1 cellular context compared by ENCODE assay signal in the genomic region with DNA sequence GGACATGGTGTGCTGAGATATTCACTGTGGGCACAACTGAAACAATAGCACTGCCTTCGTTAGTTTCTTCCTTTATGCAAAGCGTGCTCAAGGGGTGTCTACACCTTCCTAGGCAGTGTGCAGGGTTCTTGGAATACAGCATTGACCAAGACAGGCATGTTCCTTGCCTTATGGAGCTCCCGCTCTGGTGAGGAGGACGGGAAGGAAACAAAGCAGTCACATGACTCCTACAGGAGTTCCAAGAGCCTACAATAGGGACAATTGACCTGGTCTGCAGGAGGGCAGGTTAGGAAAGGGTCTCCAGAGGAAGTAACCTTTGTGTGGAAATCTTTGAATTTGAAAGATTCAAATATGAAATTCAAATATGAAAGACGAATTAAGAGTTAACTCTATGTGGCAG.
TF ChIP-seq lines count a peak whose summit lies in the region.

No MANE protein-coding gene starts in this region.

TF ChIP-seq in GM23338, 12 proteins besides CTCF, POLR2A, EP300 and RAD21 (continued from another document):
- TF ChIP-seq, protein P1, sequence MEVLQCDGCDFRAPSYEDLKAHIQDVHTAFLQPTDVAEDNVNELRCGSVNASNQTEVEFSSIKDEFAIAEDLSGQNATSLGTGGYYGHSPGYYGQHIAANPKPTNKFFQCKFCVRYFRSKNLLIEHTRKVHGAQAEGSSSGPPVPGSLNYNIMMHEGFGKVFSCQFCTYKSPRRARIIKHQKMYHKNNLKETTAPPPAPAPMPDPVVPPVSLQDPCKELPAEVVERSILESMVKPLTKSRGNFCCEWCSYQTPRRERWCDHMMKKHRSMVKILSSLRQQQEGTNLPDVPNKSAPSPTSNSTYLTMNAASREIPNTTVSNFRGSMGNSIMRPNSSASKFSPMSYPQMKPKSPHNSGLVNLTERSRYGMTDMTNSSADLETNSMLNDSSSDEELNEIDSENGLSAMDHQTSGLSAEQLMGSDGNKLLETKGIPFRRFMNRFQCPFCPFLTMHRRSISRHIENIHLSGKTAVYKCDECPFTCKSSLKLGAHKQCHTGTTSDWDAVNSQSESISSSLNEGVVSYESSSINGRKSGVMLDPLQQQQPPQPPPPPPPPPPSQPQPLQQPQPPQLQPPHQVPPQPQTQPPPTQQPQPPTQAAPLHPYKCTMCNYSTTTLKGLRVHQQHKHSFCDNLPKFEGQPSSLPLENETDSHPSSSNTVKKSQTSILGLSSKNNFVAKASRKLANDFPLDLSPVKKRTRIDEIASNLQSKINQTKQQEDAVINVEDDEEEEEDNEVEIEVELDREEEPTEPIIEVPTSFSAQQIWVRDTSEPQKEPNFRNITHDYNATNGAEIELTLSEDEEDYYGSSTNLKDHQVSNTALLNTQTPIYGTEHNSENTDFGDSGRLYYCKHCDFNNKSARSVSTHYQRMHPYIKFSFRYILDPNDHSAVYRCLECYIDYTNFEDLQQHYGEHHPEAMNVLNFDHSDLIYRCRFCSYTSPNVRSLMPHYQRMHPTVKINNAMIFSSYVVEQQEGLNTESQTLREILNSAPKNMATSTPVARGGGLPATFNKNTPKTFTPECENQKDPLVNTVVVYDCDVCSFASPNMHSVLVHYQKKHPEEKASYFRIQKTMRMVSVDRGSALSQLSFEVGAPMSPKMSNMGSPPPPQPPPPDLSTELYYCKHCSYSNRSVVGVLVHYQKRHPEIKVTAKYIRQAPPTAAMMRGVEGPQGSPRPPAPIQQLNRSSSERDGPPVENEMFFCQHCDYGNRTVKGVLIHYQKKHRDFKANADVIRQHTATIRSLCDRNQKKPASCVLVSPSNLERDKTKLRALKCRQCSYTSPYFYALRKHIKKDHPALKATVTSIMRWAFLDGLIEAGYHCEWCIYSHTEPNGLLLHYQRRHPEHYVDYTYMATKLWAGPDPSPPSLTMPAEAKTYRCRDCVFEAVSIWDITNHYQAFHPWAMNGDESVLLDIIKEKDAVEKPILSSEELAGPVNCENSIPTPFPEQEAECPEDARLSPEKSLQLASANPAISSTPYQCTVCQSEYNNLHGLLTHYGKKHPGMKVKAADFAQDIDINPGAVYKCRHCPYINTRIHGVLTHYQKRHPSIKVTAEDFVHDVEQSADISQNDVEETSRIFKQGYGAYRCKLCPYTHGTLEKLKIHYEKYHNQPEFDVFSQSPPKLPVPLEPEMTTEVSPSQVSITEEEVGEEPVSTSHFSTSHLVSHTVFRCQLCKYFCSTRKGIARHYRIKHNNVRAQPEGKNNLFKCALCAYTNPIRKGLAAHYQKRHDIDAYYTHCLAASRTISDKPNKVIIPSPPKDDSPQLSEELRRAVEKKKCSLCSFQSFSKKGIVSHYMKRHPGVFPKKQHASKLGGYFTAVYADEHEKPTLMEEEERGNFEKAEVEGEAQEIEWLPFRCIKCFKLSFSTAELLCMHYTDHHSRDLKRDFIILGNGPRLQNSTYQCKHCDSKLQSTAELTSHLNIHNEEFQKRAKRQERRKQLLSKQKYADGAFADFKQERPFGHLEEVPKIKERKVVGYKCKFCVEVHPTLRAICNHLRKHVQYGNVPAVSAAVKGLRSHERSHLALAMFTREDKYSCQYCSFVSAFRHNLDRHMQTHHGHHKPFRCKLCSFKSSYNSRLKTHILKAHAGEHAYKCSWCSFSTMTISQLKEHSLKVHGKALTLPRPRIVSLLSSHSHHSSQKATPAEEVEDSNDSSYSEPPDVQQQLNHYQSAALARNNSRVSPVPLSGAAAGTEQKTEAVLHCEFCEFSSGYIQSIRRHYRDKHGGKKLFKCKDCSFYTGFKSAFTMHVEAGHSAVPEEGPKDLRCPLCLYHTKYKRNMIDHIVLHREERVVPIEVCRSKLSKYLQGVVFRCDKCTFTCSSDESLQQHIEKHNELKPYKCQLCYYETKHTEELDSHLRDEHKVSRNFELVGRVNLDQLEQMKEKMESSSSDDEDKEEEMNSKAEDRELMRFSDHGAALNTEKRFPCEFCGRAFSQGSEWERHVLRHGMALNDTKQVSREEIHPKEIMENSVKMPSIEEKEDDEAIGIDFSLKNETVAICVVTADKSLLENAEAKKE (CRISPR knock-in tag; IDR thresholded peaks at IDR 0.05) = no peak
